Comparison of ENCODE assay signal across 9 cellular contexts in genomic region chr11:116895053-116895757, GRCh38. TPM values are rescaled to one million over a fixed set of nuclear protein-coding genes. Genes with fewer than 3 reads are reported as not detected.
A peak's percentile ranks its signal among the peaks of the same experiment; 100 is the strongest.
DNase-seq lines count a peak whose midpoint lies in the region; ATAC-seq and TF ChIP-seq lines count a peak whose summit lies in the region.
"Had no signal": no experiment of that assay in that cellular context is flagged by ENCODE, and none has a peak within 500 bp of the region (broad histone marks: within the 10 kb centered on the region; RNA-seq: fewer than 3 reads in every experiment).

No MANE protein-coding gene starts in this region.

- no peaks in the 10 kb centered on the region for H3K27me3 ChIP-seq in parathyroid adenoma (ENCODE audit: control insufficient read depth, insufficient read depth, low read length)
- H3K27me3 ChIP-seq in suprapubic skin, result no peaks in the 10 kb centered on the region

- no peak for TF ChIP-seq POLR2A in suprapubic skin (IDR thresholded peaks at IDR 0.05)

- no peak overlapping the region for H3K4me2 ChIP-seq in parathyroid adenoma (ENCODE audit: low read length)

- H3K27ac ChIP-seq in parathyroid adenoma, result no peak overlapping the region
- no peak overlapping the region for H3K27ac ChIP-seq in suprapubic skin

- TF ChIP-seq EP300 in suprapubic skin (IDR thresholded peaks at IDR 0.05), result no peak

- H3K9me3 ChIP-seq in parathyroid adenoma (ENCODE audit: control insufficient read depth, low read length) (no peaks in the 10 kb centered on the region), suprapubic skin (no peaks in the 10 kb centered on the region), mucosa of descending colon (peaks cover 3% of the 10 kb centered on the region)

- H3K36me3 ChIP-seq in parathyroid adenoma (ENCODE audit: control insufficient read depth, insufficient read depth, low read length) (no peaks in the 10 kb centered on the region), suprapubic skin (peaks cover 43% of the 10 kb centered on the region), mucosa of descending colon (ENCODE audit: low read depth) (no peaks in the 10 kb centered on the region)

- intact Hi-C loops in mucosa of descending colon (cut with DNase I, micrococcal nuclease), result no loop called here

- no peaks in the 10 kb centered on the region for H3K4me1 ChIP-seq in parathyroid adenoma
- no peaks in the 10 kb centered on the region for H3K4me1 ChIP-seq in suprapubic skin
- no peaks in the 10 kb centered on the region for H3K4me1 ChIP-seq in mucosa of descending colon (ENCODE audit: low read depth)

- peak; percentile 22 for TF ChIP-seq CTCF in GM10266 (IDR thresholded peaks at IDR 0.05; ENCODE audit: control insufficient read depth, insufficient read depth, low read depth, missing control alignments)
- peak; percentile 40 for TF ChIP-seq CTCF in fibroblast of the aortic adventitia (IDR thresholded peaks at IDR 0.05; ENCODE audit: insufficient read depth, low read length)
- peak; percentile 30 for TF ChIP-seq CTCF in parathyroid adenoma (IDR thresholded peaks at IDR 0.05)
- peak in 1 of 2 donors; percentile 21 for TF ChIP-seq CTCF in suprapubic skin (IDR thresholded peaks at IDR 0.05)
- TF ChIP-seq CTCF in mucosa of descending colon (IDR thresholded peaks at IDR 0.05), result no peak

- DNase-seq in GM10266 (ENCODE audit: extremely low spot score) (no peak), RPMI7951 (ENCODE audit: low read depth) (peak; percentile 8), fibroblast of the aortic adventitia (ENCODE audit: low read depth) (no peak), suprapubic skin (ENCODE audit: low spot score in 2 of 2) (no peak), NCI-H446 treated with DMSO at 0.1 percent for 48 hours (lab: John Stamatoyannopoulos, UW) (no peak), DMS79 (lab: John Stamatoyannopoulos, UW) (no peak), mucosa of descending colon (no peak)
- DNase-seq: NCI-H226 had no signal

- WGBS in suprapubic skin, result 67% methylated on average over 11 of the region's 11 CpGs

- H3K4me3 ChIP-seq in fibroblast of the aortic adventitia (ENCODE audit: low read depth, low read length) (no peak overlapping the region), parathyroid adenoma (ENCODE audit: low read depth, low read length) (no peak overlapping the region), suprapubic skin (no peak overlapping the region), mucosa of descending colon (no peak overlapping the region)

- no peak for ATAC-seq in mucosa of descending colon

- no peak overlapping the region for H2AFZ ChIP-seq in parathyroid adenoma

- no peak overlapping the region for H3K9ac ChIP-seq in parathyroid adenoma

- no peaks in the 10 kb centered on the region for H3K79me2 ChIP-seq in parathyroid adenoma

RNA-seq across cellular contexts. Expression of gene APOA1, which starts 57.8 kb away (rescaled TPM):
- 0.48 TPM in 1 of 2 replicates, not detected in the other for total RNA-seq in RPMI7951 (2014; rRNA removed; shearing (Covaris generic))
- total RNA-seq in fibroblast of the aortic adventitia (ENCODE audit: low replicate concordance) (0.72 and 70.3 TPM in 2 replicates), suprapubic skin (10 to 100 TPM in 1 of 4 donors, 1 to 10 TPM in 2, not detected in 1; 1.2 to 11.6 (median 2.9) TPM), mucosa of descending colon (under 1 TPM in 2 of 3 donors, not detected in 1; 0.31 to 0.46 TPM)
